ENCODE assay signal across 8 cellular contexts in genomic region chr1:197917813-197918646, GRCh38. TPM values are rescaled to one million over a fixed set of nuclear protein-coding genes. Genes with fewer than 3 reads are reported as not detected.
A peak's percentile ranks its signal among the peaks of the same experiment; 100 is the strongest.
DNase-seq lines count a peak whose midpoint lies in the region; ATAC-seq and TF ChIP-seq lines count a peak whose summit lies in the region.

No MANE protein-coding gene starts in this region.

- no peaks in the 10 kb centered on the region for H3K79me2 ChIP-seq in mesendoderm (ENCODE audit: control insufficient read depth, insufficient read depth, low read length)

- intact Hi-C loops in body of pancreas (cut with DNase I) = no loop called here

- TF ChIP-seq POLR2A in body of pancreas (IDR thresholded peaks at IDR 0.05) = no peak

- H3K27ac Mint-ChIP-seq in IgD-negative memory B cell = peak overlapping the region; percentile 90 to 97 (median 91)

- no peaks in the 10 kb centered on the region for H3K9me3 ChIP-seq in body of pancreas

- peaks cover 0 to 10% (median 0%) of the 10 kb centered on the region in 3 donors for H3K9me3 Mint-ChIP-seq in IgD-negative memory B cell

- H3K4me2 ChIP-seq in mesendoderm (ENCODE audit: low read length) = peak overlapping the region; percentile 62

- H3K4ac ChIP-seq in mesendoderm (ENCODE audit: low read depth, low read length) = no peak overlapping the region

- peaks cover 84% of the 10 kb centered on the region for H3K27me3 Mint-ChIP-seq in IgD-negative memory B cell

- peak overlapping the region; percentile 7 for H3K56ac ChIP-seq in mesendoderm (ENCODE audit: low read length)

- 3% methylated on average over 38 to 63 of the region's 63 CpGs for WGBS in body of pancreas, 2 donors
- WGBS in mesendoderm (ENCODE audit: extremely low coverage, insufficient coverage, low lambda C conversion rate) = no CpG with 5 or more reads among the region's 63 CpGs

- H2BK5ac ChIP-seq in mesendoderm (ENCODE audit: low read length) = no peak overlapping the region

- H3K36me3 Mint-ChIP-seq in IgD-negative memory B cell = peaks cover 2% of the 10 kb centered on the region

- no peak overlapping the region for H2AK5ac ChIP-seq in mesendoderm (ENCODE audit: low read length)

- H3K4me3 ChIP-seq in body of pancreas = peak overlapping the region in 1 of 2 donors; percentile 14
- peak overlapping the region; percentile 12 for H3K4me3 ChIP-seq in mesendoderm (ENCODE audit: low read length)

- no peak overlapping the region for H4K8ac ChIP-seq in mesendoderm (ENCODE audit: low read depth, low read length)

- H3K27me3 ChIP-seq in body of pancreas (peaks cover 0 to 81% of the 10 kb centered on the region in 2 donors), mesendoderm (ENCODE audit: insufficient read depth, low read length, poor library complexity) (peaks cover 91% of the 10 kb centered on the region)

- ATAC-seq in body of pancreas (peak; percentile 50), HG02610 (IDR thresholded peaks at IDR 0.05; ENCODE audit: unreplicated experiment) (no peak), HG02970 (IDR thresholded peaks at IDR 0.05; ENCODE audit: low FRiP score, unreplicated experiment) (no peak)

- H3K27ac ChIP-seq in body of pancreas (no peak overlapping the region), mesendoderm (ENCODE audit: low read depth, low read length) (no peak overlapping the region)

- H3K23ac ChIP-seq in mesendoderm (ENCODE audit: low read length) = no peak overlapping the region

- H2BK15ac ChIP-seq in mesendoderm (replicated peaks; ENCODE audit: low read depth) = no peak overlapping the region

- peaks cover 29 to 67% (median 49%) of the 10 kb centered on the region in 3 donors for H3K4me1 Mint-ChIP-seq in IgD-negative memory B cell

- peak overlapping the region; percentile 79 to 92 (median 89) for H3K4me3 Mint-ChIP-seq in IgD-negative memory B cell

- no peak overlapping the region for H4K5ac ChIP-seq in mesendoderm (ENCODE audit: low read length)

- peak overlapping the region; percentile 42 for H3K9ac ChIP-seq in mesendoderm (ENCODE audit: low read length)

- DNase-seq in CD1c-positive myeloid dendritic cell (ENCODE audit: extremely low spot score) (peak; percentile 43), body of pancreas (peak in 1 of 4 donors; percentile 44), mesendoderm (no peak), inferior parietal cortex (ENCODE audit: extremely low spot score) (no peak), NCI-H1436 treated with DMSO at 0.1 percent for 48 hours (lab: John Stamatoyannopoulos, UW) (no peak)

- H3K4me1 ChIP-seq in body of pancreas (peaks cover 60% of the 10 kb centered on the region), mesendoderm (ENCODE audit: control insufficient read depth, low read depth, low read length) (peaks cover 6% of the 10 kb centered on the region)

- H2BK120ac ChIP-seq in mesendoderm (ENCODE audit: low read depth, low read length) = no peak overlapping the region

- H3K36me3 ChIP-seq in body of pancreas (replicated peaks in 1 of 2; ENCODE audit: insufficient read depth in 1 of 2, low read depth in 2 of 2) = no peaks in the 10 kb centered on the region
- no peaks in the 10 kb centered on the region for H3K36me3 ChIP-seq in mesendoderm (ENCODE audit: control insufficient read depth, insufficient read depth, low read length)

- TF ChIP-seq CTCF in body of pancreas (IDR thresholded peaks at IDR 0.05) = no peak

- no peaks in the 10 kb centered on the region for H3K79me1 ChIP-seq in mesendoderm (ENCODE audit: low read length)

- H3K18ac ChIP-seq in mesendoderm (ENCODE audit: low read length) = no peak overlapping the region

RNA-seq across cellular contexts. Expression of gene LHX9, which starts 0.9 kb away (rescaled TPM):
- not detected for polyA plus RNA-seq in IgD-negative memory B cell
- not detected for total RNA-seq in body of pancreas
- 0.01 TPM for polyA plus RNA-seq in mesendoderm (2013, experiment 1 of 2)
- 0.01 TPM for polyA plus RNA-seq in mesendoderm (2013, experiment 2 of 2)

RNA-seq across cellular contexts. Expression of gene C1orf53, which starts 15.6 kb away (rescaled TPM):
- polyA plus RNA-seq in IgD-negative memory B cell = not detected
- 1 to 10 TPM; 2.1 to 3.6 TPM for total RNA-seq in body of pancreas
- polyA plus RNA-seq in mesendoderm (2013, experiment 1 of 2) = 1.6 TPM
- 1.8 TPM for polyA plus RNA-seq in mesendoderm (2013, experiment 2 of 2)
